2 cellular contexts compared by ENCODE assay signal in genomic region chr1:12082988-12083387, GRCh38.
TF ChIP-seq lines count a peak whose summit lies in the region.

No MANE protein-coding gene starts in this region.

TF ChIP-seq in GM12891, 5 proteins besides CTCF, POLR2A, EP300 and RAD21 (continued from another document):
- TF ChIP-seq TAF1 (IDR thresholded peaks at IDR 0.05; ENCODE audit: low read depth, low read length), result no peak

TF ChIP-seq in K562, 482 proteins besides CTCF, POLR2A, EP300 and RAD21 (continues in another document):
- TF ChIP-seq REST (CRISPR knock-in tag; IDR thresholded peaks at IDR 0.05; ENCODE audit: low read depth) (no peak), ZNF24 (IDR thresholded peaks at IDR 0.05) (no peak), SRSF1 (IDR thresholded peaks at IDR 0.05; ENCODE audit: low read depth, low read length) (no peak), TFE3 (CRISPR knock-in tag; IDR thresholded peaks at IDR 0.05) (no peak), ZNF407 (IDR thresholded peaks at IDR 0.05; ENCODE audit: low read depth) (peak; percentile 75), TBL1XR1 (IDR thresholded peaks at IDR 0.05; ENCODE audit: low read length in 2 of 2) (no peak), CBFB (CRISPR knock-in tag; IDR thresholded peaks at IDR 0.05) (no peak), GABPB1 (CRISPR knock-in tag; IDR thresholded peaks at IDR 0.05) (no peak), KHSRP (IDR thresholded peaks at IDR 0.05) (no peak), GTF3C2 (IDR thresholded peaks at IDR 0.05; ENCODE audit: borderline replicate concordance, extremely low read depth, insufficient read length) (no peak), RBM25 (IDR thresholded peaks at IDR 0.05; ENCODE audit: low read depth, low read length, severe bottlenecking) (peak; percentile 75), SMAD1 (IDR thresholded peaks at IDR 0.05; ENCODE audit: low read depth, low read length, partially characterized antibody) (no peak), GTF2A2 (tag; IDR thresholded peaks at IDR 0.05) (no peak), YBX1 (IDR thresholded peaks at IDR 0.05) (no peak), CHD7 (IDR thresholded peaks at IDR 0.05; ENCODE audit: low read depth, low read length) (no peak), ARID3B (CRISPR knock-in tag; IDR thresholded peaks at IDR 0.05; ENCODE audit: borderline replicate concordance) (no peak), RBFOX2 (IDR thresholded peaks at IDR 0.05; ENCODE audit: low read depth, low read length) (no peak), CC2D1A (IDR thresholded peaks at IDR 0.05) (no peak), ZBTB7A (IDR thresholded peaks at IDR 0.05; ENCODE audit: borderline replicate concordance, control insufficient read depth, low read depth, low read length) (no peak), DMBX1 (CRISPR knock-in tag; IDR thresholded peaks at IDR 0.05; ENCODE audit: borderline replicate concordance) (no peak)
